In the genomic region with DNA sequence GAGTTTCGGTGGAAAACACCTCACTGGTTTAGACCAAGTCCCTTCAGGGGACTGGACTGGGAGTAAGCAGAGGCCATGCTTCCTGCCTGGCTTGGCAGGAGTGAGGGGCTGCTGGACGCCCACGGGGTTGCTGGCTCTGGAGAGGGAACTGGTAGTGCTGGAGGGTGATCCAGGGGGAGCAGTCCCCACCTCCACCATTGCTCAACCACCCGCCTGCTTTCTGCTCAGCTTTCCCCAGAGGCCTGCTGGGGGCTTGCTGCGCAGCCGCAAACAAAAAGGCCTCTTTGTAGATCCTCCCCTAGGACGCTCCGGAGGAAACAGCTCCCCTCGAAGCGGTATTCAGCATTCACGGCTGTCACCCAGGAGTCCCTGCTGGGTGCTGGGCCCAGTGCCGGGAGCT, we compare ENCODE assay signal across 1 cellular context.
TF ChIP-seq lines count a peak whose summit lies in the region.

No MANE protein-coding gene starts in this region.

TF ChIP-seq in GM23338, 12 proteins besides CTCF, POLR2A, EP300 and RAD21 (continued from another document):
- TF ChIP-seq, protein P1, sequence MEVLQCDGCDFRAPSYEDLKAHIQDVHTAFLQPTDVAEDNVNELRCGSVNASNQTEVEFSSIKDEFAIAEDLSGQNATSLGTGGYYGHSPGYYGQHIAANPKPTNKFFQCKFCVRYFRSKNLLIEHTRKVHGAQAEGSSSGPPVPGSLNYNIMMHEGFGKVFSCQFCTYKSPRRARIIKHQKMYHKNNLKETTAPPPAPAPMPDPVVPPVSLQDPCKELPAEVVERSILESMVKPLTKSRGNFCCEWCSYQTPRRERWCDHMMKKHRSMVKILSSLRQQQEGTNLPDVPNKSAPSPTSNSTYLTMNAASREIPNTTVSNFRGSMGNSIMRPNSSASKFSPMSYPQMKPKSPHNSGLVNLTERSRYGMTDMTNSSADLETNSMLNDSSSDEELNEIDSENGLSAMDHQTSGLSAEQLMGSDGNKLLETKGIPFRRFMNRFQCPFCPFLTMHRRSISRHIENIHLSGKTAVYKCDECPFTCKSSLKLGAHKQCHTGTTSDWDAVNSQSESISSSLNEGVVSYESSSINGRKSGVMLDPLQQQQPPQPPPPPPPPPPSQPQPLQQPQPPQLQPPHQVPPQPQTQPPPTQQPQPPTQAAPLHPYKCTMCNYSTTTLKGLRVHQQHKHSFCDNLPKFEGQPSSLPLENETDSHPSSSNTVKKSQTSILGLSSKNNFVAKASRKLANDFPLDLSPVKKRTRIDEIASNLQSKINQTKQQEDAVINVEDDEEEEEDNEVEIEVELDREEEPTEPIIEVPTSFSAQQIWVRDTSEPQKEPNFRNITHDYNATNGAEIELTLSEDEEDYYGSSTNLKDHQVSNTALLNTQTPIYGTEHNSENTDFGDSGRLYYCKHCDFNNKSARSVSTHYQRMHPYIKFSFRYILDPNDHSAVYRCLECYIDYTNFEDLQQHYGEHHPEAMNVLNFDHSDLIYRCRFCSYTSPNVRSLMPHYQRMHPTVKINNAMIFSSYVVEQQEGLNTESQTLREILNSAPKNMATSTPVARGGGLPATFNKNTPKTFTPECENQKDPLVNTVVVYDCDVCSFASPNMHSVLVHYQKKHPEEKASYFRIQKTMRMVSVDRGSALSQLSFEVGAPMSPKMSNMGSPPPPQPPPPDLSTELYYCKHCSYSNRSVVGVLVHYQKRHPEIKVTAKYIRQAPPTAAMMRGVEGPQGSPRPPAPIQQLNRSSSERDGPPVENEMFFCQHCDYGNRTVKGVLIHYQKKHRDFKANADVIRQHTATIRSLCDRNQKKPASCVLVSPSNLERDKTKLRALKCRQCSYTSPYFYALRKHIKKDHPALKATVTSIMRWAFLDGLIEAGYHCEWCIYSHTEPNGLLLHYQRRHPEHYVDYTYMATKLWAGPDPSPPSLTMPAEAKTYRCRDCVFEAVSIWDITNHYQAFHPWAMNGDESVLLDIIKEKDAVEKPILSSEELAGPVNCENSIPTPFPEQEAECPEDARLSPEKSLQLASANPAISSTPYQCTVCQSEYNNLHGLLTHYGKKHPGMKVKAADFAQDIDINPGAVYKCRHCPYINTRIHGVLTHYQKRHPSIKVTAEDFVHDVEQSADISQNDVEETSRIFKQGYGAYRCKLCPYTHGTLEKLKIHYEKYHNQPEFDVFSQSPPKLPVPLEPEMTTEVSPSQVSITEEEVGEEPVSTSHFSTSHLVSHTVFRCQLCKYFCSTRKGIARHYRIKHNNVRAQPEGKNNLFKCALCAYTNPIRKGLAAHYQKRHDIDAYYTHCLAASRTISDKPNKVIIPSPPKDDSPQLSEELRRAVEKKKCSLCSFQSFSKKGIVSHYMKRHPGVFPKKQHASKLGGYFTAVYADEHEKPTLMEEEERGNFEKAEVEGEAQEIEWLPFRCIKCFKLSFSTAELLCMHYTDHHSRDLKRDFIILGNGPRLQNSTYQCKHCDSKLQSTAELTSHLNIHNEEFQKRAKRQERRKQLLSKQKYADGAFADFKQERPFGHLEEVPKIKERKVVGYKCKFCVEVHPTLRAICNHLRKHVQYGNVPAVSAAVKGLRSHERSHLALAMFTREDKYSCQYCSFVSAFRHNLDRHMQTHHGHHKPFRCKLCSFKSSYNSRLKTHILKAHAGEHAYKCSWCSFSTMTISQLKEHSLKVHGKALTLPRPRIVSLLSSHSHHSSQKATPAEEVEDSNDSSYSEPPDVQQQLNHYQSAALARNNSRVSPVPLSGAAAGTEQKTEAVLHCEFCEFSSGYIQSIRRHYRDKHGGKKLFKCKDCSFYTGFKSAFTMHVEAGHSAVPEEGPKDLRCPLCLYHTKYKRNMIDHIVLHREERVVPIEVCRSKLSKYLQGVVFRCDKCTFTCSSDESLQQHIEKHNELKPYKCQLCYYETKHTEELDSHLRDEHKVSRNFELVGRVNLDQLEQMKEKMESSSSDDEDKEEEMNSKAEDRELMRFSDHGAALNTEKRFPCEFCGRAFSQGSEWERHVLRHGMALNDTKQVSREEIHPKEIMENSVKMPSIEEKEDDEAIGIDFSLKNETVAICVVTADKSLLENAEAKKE (CRISPR knock-in tag; IDR thresholded peaks at IDR 0.05) = no peak
- TF ChIP-seq POLR2AphosphoS5 (IDR thresholded peaks at IDR 0.05; ENCODE audit: low read depth) (no peak), ZNF114 (CRISPR knock-in tag; IDR thresholded peaks at IDR 0.05) (no peak), NANOG (IDR thresholded peaks at IDR 0.05; ENCODE audit: borderline replicate concordance) (no peak), CREB1 (CRISPR knock-in tag; IDR thresholded peaks at IDR 0.05; ENCODE audit: low read depth) (no peak), JUNB (IDR thresholded peaks at IDR 0.05; ENCODE audit: unreplicated experiment) (no peak), ZNF331 (CRISPR knock-in tag; IDR thresholded peaks at IDR 0.05; ENCODE audit: low read depth) (no peak), EZH2phosphoT487 (IDR thresholded peaks at IDR 0.05; ENCODE audit: unreplicated experiment) (no peak)
- TF ChIP-seq, protein P2, sequence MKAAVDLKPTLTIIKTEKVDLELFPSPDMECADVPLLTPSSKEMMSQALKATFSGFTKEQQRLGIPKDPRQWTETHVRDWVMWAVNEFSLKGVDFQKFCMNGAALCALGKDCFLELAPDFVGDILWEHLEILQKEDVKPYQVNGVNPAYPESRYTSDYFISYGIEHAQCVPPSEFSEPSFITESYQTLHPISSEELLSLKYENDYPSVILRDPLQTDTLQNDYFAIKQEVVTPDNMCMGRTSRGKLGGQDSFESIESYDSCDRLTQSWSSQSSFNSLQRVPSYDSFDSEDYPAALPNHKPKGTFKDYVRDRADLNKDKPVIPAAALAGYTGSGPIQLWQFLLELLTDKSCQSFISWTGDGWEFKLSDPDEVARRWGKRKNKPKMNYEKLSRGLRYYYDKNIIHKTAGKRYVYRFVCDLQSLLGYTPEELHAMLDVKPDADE (IDR thresholded peaks at IDR 0.05) = no peak
